8 cellular contexts compared by ENCODE assay signal in genomic region chr9:19409406-19410194, GRCh38. TPM values are rescaled to one million over a fixed set of nuclear protein-coding genes. Genes with fewer than 3 reads are reported as not detected.
DNase-seq lines count a peak whose midpoint lies in the region; ATAC-seq and TF ChIP-seq lines count a peak whose summit lies in the region.

No MANE protein-coding gene starts in this region.

- peak; percentile 68 for DNase-seq in activated effector memory CD4-positive, alpha-beta T cell treated with anti-CD3 and anti-CD28 coated beads, Interleukin-2, amount 50 U/mL, for 16 hours
- DNase-seq in activated effector memory CD4-positive, alpha-beta T cell treated with Interleukin-2 at 50 U/mL for 16 hours: no peak
- DNase-seq in PC-9 (peak; percentile 24 to 48), cardiac fibroblast (ENCODE audit: low read depth in 2 of 2) (peak in 1 of 2 donors; percentile 38), left colon (peak; percentile 36 to 44), stomach (no peak)

- WGBS in stomach, 5 donors: 2 to 4% (median 3%) methylated on average over 17 of the region's 17 CpGs

- no peaks in the 10 kb centered on the region for H3K9me2 ChIP-seq in PC-9 (ENCODE audit: insufficient read depth)

- H2AFZ ChIP-seq in PC-9: peak overlapping the region; percentile 82

- TF ChIP-seq POLR2A in stomach (IDR thresholded peaks at IDR 0.05): no peak

- intact Hi-C loops in PC-9 (cut with micrococcal nuclease; ENCODE audit: unreplicated experiment) (loop anchor here (1.0 to 5.0 kb wide), 2 partner anchors 29 to 227 kb away; partner anchors contain the start of gene RPS6), left colon (cut with DNase I, micrococcal nuclease) (no loop called here), stomach (cut with DNase I; ENCODE audit: low total_unique reads) (no loop called here)

- TF ChIP-seq EP300 in stomach (IDR thresholded peaks at IDR 0.05): no peak

- H3K4me2 ChIP-seq in PC-9: peak overlapping the region; percentile 94

- TF ChIP-seq CTCF in PC-9 (conservative IDR thresholded peaks at IDR 0.05) (no peak), cardiac fibroblast (IDR thresholded peaks at IDR 0.05; ENCODE audit: low read depth, low read length) (no peak), stomach (IDR thresholded peaks at IDR 0.05) (no peak)

- CTCF ChIA-PET in PC-9 (lab: Charles Lee): no interaction called here

- H3K4me3 ChIP-seq in PC-9: peak overlapping the region; percentile 83
- peak overlapping the region; percentile 83 for H3K4me3 ChIP-seq in cardiac fibroblast (replicated peaks in 1 of 2; ENCODE audit: low read depth in 2 of 2, low read length in 2 of 2)
- peak overlapping the region; percentile 77 to 89 (median 82) for H3K4me3 ChIP-seq in stomach

- no peaks in the 10 kb centered on the region for H3K27me3 ChIP-seq in PC-9 (ENCODE audit: insufficient read depth, low read depth)
- H3K27me3 ChIP-seq in stomach: no peaks in the 10 kb centered on the region

- peaks cover 20% of the 10 kb centered on the region for H3F3A ChIP-seq in PC-9 (ENCODE audit: insufficient read depth, low read depth)

- H3K4me1 ChIP-seq in PC-9 (replicated peaks; ENCODE audit: insufficient read depth) (peaks cover 43% of the 10 kb centered on the region), stomach (peaks cover 0 to 38% (median 20%) of the 10 kb centered on the region in 4 donors)

- H3K36me3 ChIP-seq in PC-9 (ENCODE audit: low read depth): no peaks in the 10 kb centered on the region
- no peaks in the 10 kb centered on the region for H3K36me3 ChIP-seq in stomach

- TSS peak; percentile 48 for BruUV-seq in PC-9 (replicated peaks; lab: Mats Ljungman, UMichigan)

- ATAC-seq in HG03045 (IDR thresholded peaks at IDR 0.05; ENCODE audit: unreplicated experiment): peak; percentile 11
- peak; percentile 11 for ATAC-seq in left colon
- ATAC-seq in HG03280 (IDR thresholded peaks at IDR 0.05; ENCODE audit: unreplicated experiment): no peak

- H3K9me3 ChIP-seq in PC-9 (ENCODE audit: insufficient read depth, low read depth): no peaks in the 10 kb centered on the region
- H3K9me3 ChIP-seq in stomach: no peaks in the 10 kb centered on the region

- H4K20me1 ChIP-seq in PC-9 (ENCODE audit: insufficient read depth): no peaks in the 10 kb centered on the region

- H3K27ac ChIP-seq in PC-9 (peak overlapping the region; percentile 37; the same call in 1 of the 2 replicates), stomach (peak overlapping the region; percentile 86 to 95 (median 91))

- H3K79me2 ChIP-seq in PC-9 (ENCODE audit: low read depth): peaks cover 28% of the 10 kb centered on the region

- POLR2A ChIA-PET in PC-9 (lab: Charles Lee; ENCODE audit: unreplicated experiment): interaction anchor here (0.6 kb wide), 1 partner anchor 347 kb away, joined by 7 read pairs; no protein-coding TSS in a partner anchor

RNA-seq across cellular contexts. Expression of gene ACER2, which starts 0.8 kb away (rescaled TPM):
- total RNA-seq in PC-9 (2021) (3.8 and 4.3 TPM in 2 replicates), left colon (10 to 100 TPM in 1 of 2 donors, 1 to 10 TPM in 1; 9.0 to 15.3 TPM), stomach (10 to 100 TPM in 4 of 5 donors, not detected in 1; 20.5 to 54.3 (median 37.8) TPM)
- polyA plus RNA-seq in stomach: 1 to 10 TPM in 2 of 3 donors, under 1 TPM in 1; 0.23 to 7.8 (median 4.5) TPM

RNA-seq across cellular contexts. Expression of gene RPS6, which starts 29.6 kb away (rescaled TPM):
- total RNA-seq in PC-9 (2021) (1,159 and 1,304 TPM in 2 replicates), left colon (1,000 to 10,000 TPM; 1,769 to 1,852 TPM), stomach (1,000 to 10,000 TPM in 4 of 5 donors, 100 to 1,000 TPM in 1; 925 to 2,164 (median 1,405) TPM)
- 1,000 to 10,000 TPM; 3,881 to 4,884 (median 4,624) TPM for polyA plus RNA-seq in stomach

Comparison
In these comparisons a context has a peak if more than half of its experiments do, and no peak if none do; other contexts are left out.
1. DNase-seq: peak in activated effector memory CD4-positive, alpha-beta T cell treated with anti-CD3 and anti-CD28 coated beads, Interleukin-2, amount 50 U/mL, for 16 hours (single experiment), PC-9 (2 of 2) and left colon (2 of 2); none in activated effector memory CD4-positive, alpha-beta T cell treated with Interleukin-2 at 50 U/mL for 16 hours (single experiment) and stomach (single experiment).
2. Peak in every context shown above with its lines, with median percentiles within 50 percentile points of each other: H3K4me3 ChIP-seq.